Comparison of ENCODE assay signal across 18 cellular contexts in the genomic region with DNA sequence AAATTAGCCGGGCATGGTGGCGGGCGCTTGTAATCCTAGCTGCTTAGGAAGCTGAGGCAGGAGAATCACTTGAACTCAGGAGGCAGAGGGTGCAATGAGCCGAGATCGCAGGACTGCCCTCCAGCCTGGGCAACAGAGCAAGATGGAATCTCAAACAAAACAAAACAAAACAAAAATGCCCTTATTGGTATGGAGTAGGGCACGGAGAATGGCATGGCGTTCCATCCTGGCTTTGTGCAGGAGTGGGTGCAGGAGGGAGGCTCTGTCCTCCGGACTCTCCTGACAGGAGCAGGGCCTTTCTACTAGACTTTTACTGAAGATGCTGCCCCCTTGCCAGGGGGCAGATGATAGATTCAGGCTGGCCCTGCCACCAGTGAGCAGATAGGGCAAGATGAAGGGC. TPM values are rescaled to one million over a fixed set of nuclear protein-coding genes. Genes with fewer than 3 reads are reported as not detected.
"Had no signal": no experiment of that assay in that cellular context is flagged by ENCODE, and none has a peak within 500 bp of the region (broad histone marks: within the 10 kb centered on the region; RNA-seq: fewer than 3 reads in every experiment).

No MANE protein-coding gene starts in this region.

- H3K36me3 Mint-ChIP-seq: activated naive CD4-positive, alpha-beta T cell treated with anti-CD3 and anti-CD28 coated beads, Interleukin-2, amount 50 U/mL, for 24 hours had no signal

- H3K27ac ChIP-seq: left ventricle myocardium inferior, neutrophil had no signal

- DNase-seq: activated CD4-positive, alpha-beta T cell treated with anti-CD3 and anti-CD28 coated beads, Interleukin-2, amount 10 ng/mL, durations not matched to agents 7 days and 5 days; activated CD4-positive, CD25-positive, alpha-beta regulatory T cell; foreskin fibroblast; islet precursor cell; left ventricle myocardium inferior; mesenchymal stem cell; right cardiac atrium; small intestine; T-helper 2 cell had no signal

- H3K4me1 Mint-ChIP-seq: activated CD4-positive, alpha-beta T cell treated with anti-CD3 and anti-CD28 coated beads, Interleukin-2, amount 10 ng/mL, durations not matched to agents 7 days and 5 days; activated naive CD4-positive, alpha-beta T cell treated with anti-CD3 and anti-CD28 coated beads, Interleukin-2, amount 50 U/mL, for 24 hours had no signal

- H3K36me3 ChIP-seq: esophagus muscularis mucosa, left ventricle myocardium inferior, neutrophil had no signal

- H3K4me3 Mint-ChIP-seq: activated CD4-positive, alpha-beta T cell treated with anti-CD3 and anti-CD28 coated beads, Interleukin-2, amount 10 ng/mL, durations not matched to agents 7 days and 5 days; activated naive CD4-positive, alpha-beta T cell treated with anti-CD3 and anti-CD28 coated beads, Interleukin-2, amount 50 U/mL, for 24 hours had no signal

- H3K27me3 ChIP-seq: body of pancreas had no signal

- H3K9me3 ChIP-seq: body of pancreas, esophagus muscularis mucosa, left ventricle myocardium inferior, neutrophil had no signal

- H3K9me3 Mint-ChIP-seq: activated CD4-positive, alpha-beta T cell treated with anti-CD3 and anti-CD28 coated beads, Interleukin-2, amount 10 ng/mL, durations not matched to agents 7 days and 5 days; activated naive CD4-positive, alpha-beta T cell treated with anti-CD3 and anti-CD28 coated beads, Interleukin-2, amount 50 U/mL, for 24 hours; activated T-helper 2 cell treated with anti-CD3 and anti-CD28 coated beads, Interferon-gamma antibody, Interleukin-2, Interleukin-4, amounts not matched to agents 10 μg/mL and 5 μg/mL and 100 μg/mL, durations not matched to agents 14 hours and 24 hours and 36 hours had no signal

- H3K27ac Mint-ChIP-seq: activated CD4-positive, alpha-beta T cell treated with anti-CD3 and anti-CD28 coated beads, Interleukin-2, amount 10 ng/mL, durations not matched to agents 7 days and 5 days; activated naive CD4-positive, alpha-beta T cell treated with anti-CD3 and anti-CD28 coated beads, Interleukin-2, amount 50 U/mL, for 24 hours; activated T-helper 2 cell treated with anti-CD3 and anti-CD28 coated beads, Interferon-gamma antibody, Interleukin-2, Interleukin-4, amounts not matched to agents 10 μg/mL and 5 μg/mL and 100 μg/mL, durations not matched to agents 14 hours and 24 hours and 36 hours had no signal

RNA-seq across cellular contexts. Expression of gene TMEM61, which starts 1.0 kb away (rescaled TPM):
- total RNA-seq: activated CD4-positive, alpha-beta T cell treated with anti-CD3 and anti-CD28 coated beads, Interleukin-2, amount 10 ng/mL, durations not matched to agents 7 days and 5 days; left ventricle myocardium inferior; right cardiac atrium; subcutaneous adipose tissue had no signal

RNA-seq across cellular contexts. Expression of gene BSND, which starts 17.3 kb away (rescaled TPM):
- total RNA-seq: activated T-helper 2 cell treated with anti-CD3 and anti-CD28 coated beads, Interferon-gamma antibody, Interleukin-2, Interleukin-4, amounts not matched to agents 10 μg/mL and 5 μg/mL and 100 μg/mL, durations not matched to agents 14 hours and 24 hours and 36 hours; body of pancreas; dermis microvascular lymphatic vessel endothelial cell; esophagus muscularis mucosa; left ventricle myocardium inferior; posterior vena cava; right cardiac atrium; subcutaneous adipose tissue; ureter had no signal
- polyA plus RNA-seq: right cardiac atrium had no signal

RNA-seq across cellular contexts. Expression of gene PCSK9, which starts 57.9 kb away (rescaled TPM):
- total RNA-seq: activated CD4-positive, alpha-beta T cell treated with anti-CD3 and anti-CD28 coated beads, Interleukin-2, amount 10 ng/mL, durations not matched to agents 7 days and 5 days; left ventricle myocardium inferior; right cardiac atrium; subcutaneous adipose tissue had no signal
